ENCODE assay signal across 8 cellular contexts in genomic region chr17:58532555-58532951, GRCh38. TPM values are rescaled to one million over a fixed set of nuclear protein-coding genes. Genes with fewer than 3 reads are reported as not detected.
DNase-seq lines count a peak whose midpoint lies in the region; ATAC-seq and TF ChIP-seq lines count a peak whose summit lies in the region.

No MANE protein-coding gene starts in this region.

- no peak overlapping the region for H3K27ac Mint-ChIP-seq in central memory CD8-positive, alpha-beta T cell (ENCODE audit: low read depth)
- no peak overlapping the region for H3K27ac Mint-ChIP-seq in mesothelial cell of epicardium

- no peaks in the 10 kb centered on the region for H3K9me3 ChIP-seq in heart left ventricle
- H3K9me3 ChIP-seq in right atrium auricular region = no peaks in the 10 kb centered on the region
- no peaks in the 10 kb centered on the region for H3K9me3 ChIP-seq in upper lobe of right lung

- no peak for DNase-seq in heart left ventricle
- DNase-seq in right atrium auricular region (ENCODE audit: low spot score) = no peak
- DNase-seq in central memory CD8-positive, alpha-beta T cell (ENCODE audit: low spot score in 2 of 2) = no peak
- no peak for DNase-seq in mesothelial cell of epicardium (ENCODE audit: low spot score in 2 of 2, unreplicated experiment in 2 of 2)
- DNase-seq in upper lobe of right lung = no peak
- no peak for DNase-seq in DMS 273 treated with DMSO at 0.1 percent for 48 hours (lab: John Stamatoyannopoulos, UW)
- no peak for DNase-seq in NCI-H1417 (lab: John Stamatoyannopoulos, UW)

- intact Hi-C loops in heart left ventricle (cut with DNase I) = loop anchor here in 4 of 10 donors (5.0 to 10.0 kb wide), 3 partner anchors 45 to 152 kb away; no protein-coding TSS in a partner anchor
- intact Hi-C loops in upper lobe of right lung (cut with DNase I) = no loop called here

- H3K27me3 ChIP-seq in heart left ventricle (peaks cover 0 to 5% (median 0%) of the 10 kb centered on the region in 9 donors), right atrium auricular region (no peaks in the 10 kb centered on the region), upper lobe of right lung (no peaks in the 10 kb centered on the region)

- WGBS in heart left ventricle, 4 donors = 49 to 82% (median 65%) methylated on average over 3 of the region's 3 CpGs

- TF ChIP-seq POLR2A in heart left ventricle (IDR thresholded peaks at IDR 0.05) = no peak

- H3K4me1 Mint-ChIP-seq in central memory CD8-positive, alpha-beta T cell = no peaks in the 10 kb centered on the region
- H3K4me1 Mint-ChIP-seq in mesothelial cell of epicardium = peaks cover 5% of the 10 kb centered on the region

- no peak for ATAC-seq in heart left ventricle
- no peak for ATAC-seq in central memory CD8-positive, alpha-beta T cell (replicated peaks; ENCODE audit: extremely low read depth, poor library complexity, severe bottlenecking)
- ATAC-seq in upper lobe of right lung = no peak
- ATAC-seq in GM19351 (IDR thresholded peaks at IDR 0.05; ENCODE audit: unreplicated experiment) = no peak

- peak overlapping the region; percentile 34 for H3K4me3 Mint-ChIP-seq in central memory CD8-positive, alpha-beta T cell
- peak overlapping the region; percentile 67 for H3K4me3 Mint-ChIP-seq in mesothelial cell of epicardium

- TF ChIP-seq CTCF in heart left ventricle (IDR thresholded peaks at IDR 0.05) (no peak), right atrium auricular region (IDR thresholded peaks at IDR 0.05) (no peak), mesothelial cell of epicardium (IDR thresholded peaks at IDR 0.05; ENCODE audit: unreplicated experiment) (no peak), upper lobe of right lung (IDR thresholded peaks at IDR 0.05) (no peak)

- peaks cover 35% of the 10 kb centered on the region for H3K27me3 Mint-ChIP-seq in central memory CD8-positive, alpha-beta T cell
- peaks cover 71% of the 10 kb centered on the region for H3K27me3 Mint-ChIP-seq in mesothelial cell of epicardium (ENCODE audit: low read depth)

- H3K4me1 ChIP-seq in heart left ventricle (peaks cover 4 to 80% (median 38%) of the 10 kb centered on the region in 12 donors), right atrium auricular region (peaks cover 0 to 75% of the 10 kb centered on the region in 2 donors), upper lobe of right lung (peaks cover 16% of the 10 kb centered on the region)

- H3K9me3 Mint-ChIP-seq in central memory CD8-positive, alpha-beta T cell = no peaks in the 10 kb centered on the region
- H3K9me3 Mint-ChIP-seq in mesothelial cell of epicardium = no peaks in the 10 kb centered on the region

- H3K36me3 ChIP-seq in heart left ventricle (no peaks in the 10 kb centered on the region), right atrium auricular region (no peaks in the 10 kb centered on the region), upper lobe of right lung (no peaks in the 10 kb centered on the region)

- H3K36me3 Mint-ChIP-seq in central memory CD8-positive, alpha-beta T cell (ENCODE audit: insufficient read depth) = no peaks in the 10 kb centered on the region
- H3K36me3 Mint-ChIP-seq in mesothelial cell of epicardium = no peaks in the 10 kb centered on the region

- H3K4me3 ChIP-seq in heart left ventricle (peak overlapping the region in 11 of 12 donors; percentile 40 to 80 (median 64)), right atrium auricular region (peak overlapping the region in 1 of 2 donors; percentile 67), upper lobe of right lung (peak overlapping the region; percentile 57)

- H3K27ac ChIP-seq in heart left ventricle = peak overlapping the region in 5 of 12 donors; percentile 51 to 78 (median 69)
- peak overlapping the region in 1 of 2 donors; percentile 64 for H3K27ac ChIP-seq in right atrium auricular region
- H3K27ac ChIP-seq in upper lobe of right lung = peak overlapping the region; percentile 42

RNA-seq across cellular contexts. Expression of gene MTMR4, which starts 18.1 kb away (rescaled TPM):
- total RNA-seq in heart left ventricle (10 to 100 TPM; 10.9 to 24.9 (median 19.8) TPM), right atrium auricular region (10 to 100 TPM; 13.9 TPM), mesothelial cell of epicardium (73.1 to 76.8 TPM (median 74.4 TPM) in 3 replicates), upper lobe of right lung (40.9 TPM)
- polyA plus RNA-seq in heart left ventricle = 10 to 100 TPM in 1 of 2 donors, 1 to 10 TPM in 1; 9.1 to 22.5 TPM

RNA-seq across cellular contexts. Expression of gene HSF5, which starts 44.3 kb away (rescaled TPM):
- total RNA-seq in heart left ventricle (under 1 TPM in 2 of 9 donors, not detected in 7; 0.06 to 0.19 TPM), right atrium auricular region (under 1 TPM in 1 of 2 donors, not detected in 1; 0.08 TPM), mesothelial cell of epicardium (0.05 to 0.09 TPM in 2 of 3 replicates, not detected in the other), upper lobe of right lung (0.20 TPM)
- polyA plus RNA-seq in heart left ventricle = not detected
